Comparison of ENCODE assay signal across 1 cellular context in genomic region chr2:232485757-232486557, GRCh38.
TF ChIP-seq lines count a peak whose summit lies in the region.

No MANE protein-coding gene starts in this region.

TF ChIP-seq in H1, 55 proteins besides CTCF, POLR2A, EP300 and RAD21:
- TF ChIP-seq RBBP5 (IDR thresholded peaks at IDR 0.05; ENCODE audit: borderline replicate concordance, low read depth, low read length) = peak; percentile 48; the same call in 1 of the 2 replicates
- TF ChIP-seq, protein P1, sequence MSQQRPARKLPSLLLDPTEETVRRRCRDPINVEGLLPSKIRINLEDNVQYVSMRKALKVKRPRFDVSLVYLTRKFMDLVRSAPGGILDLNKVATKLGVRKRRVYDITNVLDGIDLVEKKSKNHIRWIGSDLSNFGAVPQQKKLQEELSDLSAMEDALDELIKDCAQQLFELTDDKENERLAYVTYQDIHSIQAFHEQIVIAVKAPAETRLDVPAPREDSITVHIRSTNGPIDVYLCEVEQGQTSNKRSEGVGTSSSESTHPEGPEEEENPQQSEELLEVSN (IDR thresholded peaks at IDR 0.05) = peak; percentile 39
- peak; percentile 75 for TF ChIP-seq EZH2 (IDR thresholded peaks at IDR 0.05; ENCODE audit: low read depth, low read length, severe bottlenecking)
- no peak for TF ChIP-seq RFX5 (IDR thresholded peaks at IDR 0.05; ENCODE audit: borderline replicate concordance, low read depth, low read length)
- peak; percentile 72 for TF ChIP-seq SUZ12 (IDR thresholded peaks at IDR 0.05; ENCODE audit: low read length)
- TF ChIP-seq BACH1 (IDR thresholded peaks at IDR 0.05; ENCODE audit: low read length) = no peak
- peak; percentile 54 for TF ChIP-seq KDM4A (IDR thresholded peaks at IDR 0.05; ENCODE audit: low read depth, low read length, severe bottlenecking)
- TF ChIP-seq RNF2 (IDR thresholded peaks at IDR 0.05; ENCODE audit: borderline replicate concordance, low read depth, low read length, missing control alignments, poor library complexity, severe bottlenecking) = peak; percentile 45
- TF ChIP-seq, protein P2, sequence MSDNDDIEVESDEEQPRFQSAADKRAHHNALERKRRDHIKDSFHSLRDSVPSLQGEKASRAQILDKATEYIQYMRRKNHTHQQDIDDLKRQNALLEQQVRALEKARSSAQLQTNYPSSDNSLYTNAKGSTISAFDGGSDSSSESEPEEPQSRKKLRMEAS (IDR thresholded peaks at IDR 0.05) = peak; percentile 16; the same call in 1 of the 2 replicates
- no peak for TF ChIP-seq TAF1 (IDR thresholded peaks at IDR 0.05; ENCODE audit: low read depth, low read length)
- TF ChIP-seq YY1 (IDR thresholded peaks at IDR 0.05; ENCODE audit: low read depth, low read length) = 0 out of 2 replicates have a peak, but pooled peaks have one; percentile 37
- TF ChIP-seq ASH2L (IDR thresholded peaks at IDR 0.05; ENCODE audit: low read length) = peak; percentile 28
- peak; percentile 65 for TF ChIP-seq CREB1 (IDR thresholded peaks at IDR 0.05)
